ENCODE assay signal across 15 cellular contexts in genomic region chr7:123738356-123738755, GRCh38.
"Had no signal": no experiment of that assay in that cellular context is flagged by ENCODE, and none has a peak within 500 bp of the region (broad histone marks: within the 10 kb centered on the region; RNA-seq: fewer than 3 reads in every experiment).

No MANE protein-coding gene starts in this region.

- H3K27ac ChIP-seq: cardiac muscle cell, tibial nerve had no signal

- H3K4me3 ChIP-seq: cardiac muscle cell, tibial nerve had no signal

- ATAC-seq: activated CD8-positive, alpha-beta T cell treated with anti-CD3 and anti-CD28 coated beads for 36 hours; activated T-cell treated with anti-CD3 and anti-CD28 coated beads, Interleukin-2, amount 50 U/mL, for 4 hours; naive thymus-derived CD4-positive, alpha-beta T cell; T-helper 17 cell had no signal

- DNase-seq: activated CD4-positive, alpha-beta T cell treated with anti-CD3 and anti-CD28 coated beads for 4 hours; activated CD8-positive, alpha-beta T cell treated with anti-CD3 and anti-CD28 coated beads for 36 hours; activated effector memory CD4-positive, alpha-beta T cell treated with Interleukin-2 at 50 U/mL for 16 hours; activated naive CD4-positive, alpha-beta T cell treated with anti-CD3 and anti-CD28 coated beads, Interleukin-2, amount 50 U/mL, for 16 hours; activated T-cell treated with anti-CD3 and anti-CD28 coated beads, Interleukin-2, amount 50 U/mL, for 4 hours; midbrain; naive thymus-derived CD4-positive, alpha-beta T cell; retina; stimulated activated CD4-positive, alpha-beta T cell treated with anti-CD3 and anti-CD28 coated beads, Interleukin-15, amount 100 ng/mL, for 24 hours; stimulated activated CD4-positive, alpha-beta T cell treated with anti-CD3 and anti-CD28 coated beads, Interleukin-4, amount 100 ng/mL, for 1 hour; stimulated activated naive CD4-positive, alpha-beta T cell; substantia nigra; T-helper 17 cell had no signal

- H3K36me3 ChIP-seq: cardiac muscle cell, tibial nerve had no signal

- H3K27me3 ChIP-seq: cardiac muscle cell, tibial nerve had no signal
